9 cellular contexts compared by ENCODE assay signal in the genomic region with DNA sequence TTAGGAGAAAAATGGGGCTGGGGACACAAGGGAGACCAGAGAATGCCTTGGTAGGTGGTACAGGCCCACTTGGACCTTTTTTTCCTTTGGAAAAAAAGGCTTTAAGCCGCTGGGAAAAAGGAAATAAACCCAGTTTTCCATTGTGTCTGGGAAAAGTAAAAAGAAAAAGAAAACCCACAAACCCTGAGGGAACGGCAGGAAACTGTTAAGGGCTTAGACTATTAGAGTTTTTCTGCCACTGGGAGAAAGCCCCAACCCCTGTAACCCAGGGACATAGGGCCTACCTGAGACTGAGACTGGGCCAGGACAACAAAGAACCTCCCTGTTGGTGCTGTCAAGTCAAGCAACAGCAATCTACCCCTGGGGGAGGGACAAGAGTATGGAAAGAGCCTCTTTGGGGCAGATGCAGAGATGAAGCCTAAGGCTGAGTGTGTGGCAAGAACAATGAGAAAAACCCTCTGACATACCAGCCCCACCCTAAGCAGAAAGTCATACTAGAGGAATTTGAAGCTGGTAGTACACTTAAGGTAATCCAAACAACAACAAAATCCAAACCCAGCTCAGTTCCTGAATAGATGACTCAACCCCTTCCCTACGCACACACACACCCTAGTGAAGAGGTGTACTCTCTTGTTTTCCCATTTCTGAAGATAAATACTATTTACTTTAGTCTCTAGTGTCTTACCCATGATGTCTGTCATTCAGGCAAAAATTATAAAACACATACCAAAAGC. TPM values are rescaled to one million over a fixed set of nuclear protein-coding genes. Genes with fewer than 3 reads are reported as not detected.
DNase-seq lines count a peak whose midpoint lies in the region; ATAC-seq and TF ChIP-seq lines count a peak whose summit lies in the region.
"Had no signal": no experiment of that assay in that cellular context is flagged by ENCODE, and none has a peak within 500 bp of the region (broad histone marks: within the 10 kb centered on the region; RNA-seq: fewer than 3 reads in every experiment).

No MANE protein-coding gene starts in this region.

- POLR2A ChIA-PET in Panc1 (lab: Charles Lee), result interaction anchor here (0.6 kb wide), 1 partner anchor 371 kb away, joined by 4 read pairs; no protein-coding TSS in a partner anchor

- no peaks in the 10 kb centered on the region for H3K27me3 ChIP-seq in Panc1 (ENCODE audit: control insufficient read depth, insufficient read depth, low read length)
- no peaks in the 10 kb centered on the region for H3K27me3 ChIP-seq in fibroblast of lung (ENCODE audit: control insufficient read depth, insufficient read depth, low read length)

- CTCF ChIA-PET in Panc1 (lab: Charles Lee), result no interaction called here

- DNase-seq in EL (peak; percentile 96), Panc1 (ENCODE audit: low read depth, low spot score) (peak; percentile 93), fibroblast of lung (ENCODE audit: low read depth in 2 of 2) (peak; percentile 85 to 98), renal cortical epithelial cell (ENCODE audit: low read depth) (peak; percentile 100), NCI-H748 treated with DMSO at 0.1 percent for 48 hours (lab: John Stamatoyannopoulos, UW) (no peak)
- DNase-seq: NCI-H526 treated with DMSO at 0.1 percent for 48 hours had no signal

- no peak overlapping the region for H2AFZ ChIP-seq in fibroblast of lung (ENCODE audit: low read length)

- in situ Hi-C loops in Panc1 (cut with HindIII; ENCODE audit: low pct_unique_long_range_greater_than_20kb, low sequenced_read_pairs), result no loop called here

- H3K27ac ChIP-seq in Panc1 (ENCODE audit: low read length), result peak overlapping the region; percentile 19; the same call in 1 of the 2 replicates
- H3K27ac ChIP-seq in fibroblast of lung (ENCODE audit: insufficient read depth, low read length), result peak overlapping the region; percentile 68

- H3K36me3 ChIP-seq in Panc1 (ENCODE audit: control insufficient read depth, insufficient read depth, low read length), result no peaks in the 10 kb centered on the region
- no peaks in the 10 kb centered on the region for H3K36me3 ChIP-seq in fibroblast of lung (ENCODE audit: control insufficient read depth, insufficient read depth, low read length)

- peak overlapping the region; percentile 56 for H3K4me2 ChIP-seq in fibroblast of lung (ENCODE audit: extremely low read depth, insufficient read depth, low read length)

- H3K4me3 ChIP-seq in Panc1 (ENCODE audit: low read depth in 2 of 2, low read length in 2 of 2) (no peak overlapping the region), fibroblast of lung (replicated peaks in 1 of 4; ENCODE audit: control extremely low read depth in 1 of 4, insufficient read depth in 1 of 4, low read depth in 3 of 4, low read length in 4 of 4) (no peak overlapping the region)

- ATAC-seq in Panc1 (peak; percentile 96), HG02970 (IDR thresholded peaks at IDR 0.05; ENCODE audit: low FRiP score, unreplicated experiment) (no peak), GM18907 (IDR thresholded peaks at IDR 0.05; ENCODE audit: unreplicated experiment) (no peak), HG02938 (IDR thresholded peaks at IDR 0.05; ENCODE audit: unreplicated experiment) (no peak)

- TF ChIP-seq CTCF in Panc1 (IDR thresholded peaks at IDR 0.05) (no peak), fibroblast of lung (conservative IDR thresholded peaks at IDR 0.05 in 1 of 2, IDR thresholded peaks at IDR 0.05 in 1 of 2; ENCODE audit: low read depth in 1 of 2, low read length in 2 of 2) (no peak)

- H3K4me1 ChIP-seq in Panc1 (ENCODE audit: control insufficient read depth, insufficient read depth, low read length), result peaks cover 7% of the 10 kb centered on the region; the same call in 1 of the 2 replicates
- H3K4me1 ChIP-seq in fibroblast of lung (ENCODE audit: control insufficient read depth, extremely low read depth, insufficient read depth, low read length), result peaks cover 17% of the 10 kb centered on the region

- no peaks in the 10 kb centered on the region for H4K20me1 ChIP-seq in fibroblast of lung (ENCODE audit: control insufficient read depth, extremely low read depth, insufficient read depth, low read length)

- no peaks in the 10 kb centered on the region for H3K79me2 ChIP-seq in fibroblast of lung (ENCODE audit: control insufficient read depth, insufficient read depth, low read length)

- no peak overlapping the region for H3K9ac ChIP-seq in fibroblast of lung (ENCODE audit: insufficient read depth, low read length)

- BruUV-seq in Panc1 (replicated peaks; lab: Mats Ljungman, UMichigan), result no TSS peak

- intact Hi-C loops in Panc1 (cut with micrococcal nuclease; ENCODE audit: unreplicated experiment), result no loop called here

- H3K9me3 ChIP-seq in Panc1 (ENCODE audit: control insufficient read depth, insufficient read depth, low read depth, low read length) (no peaks in the 10 kb centered on the region), fibroblast of lung (ENCODE audit: control insufficient read depth, insufficient read depth, low read depth, low read length) (no peaks in the 10 kb centered on the region)

RNA-seq across cellular contexts. Expression of gene ATF1, which starts 22.8 kb away (rescaled TPM):
- total RNA-seq in Panc1 (2021; ENCODE audit: unreplicated experiment) (52.2 TPM), fibroblast of lung (36.0 and 44.8 TPM in 2 replicates), renal cortical epithelial cell (17.0 and 25.3 TPM in 2 replicates)
- polyA plus RNA-seq in Panc1 (2012; ENCODE audit: insufficient read length), result 39.2 TPM
- polyA plus RNA-seq in fibroblast of lung, result 40.6 and 41.7 TPM in 2 replicates
- polyA plus RNA-seq in fibroblast of lung (2012), result 21.5 and 26.8 TPM in 2 replicates
- polyA minus RNA-seq in fibroblast of lung (ENCODE audit: low replicate concordance), result 8.9 and 26.6 TPM in 2 replicates

RNA-seq across cellular contexts. Expression of gene TMPRSS12, which starts 56.1 kb away (rescaled TPM):
- total RNA-seq in Panc1 (2021; ENCODE audit: unreplicated experiment) (not detected), fibroblast of lung (not detected in 2 replicates), renal cortical epithelial cell (not detected in 2 replicates)
- polyA plus RNA-seq in Panc1 (2012; ENCODE audit: insufficient read length), result not detected
- not detected in 2 replicates for polyA plus RNA-seq in fibroblast of lung
- polyA plus RNA-seq in fibroblast of lung (2012), result not detected in 2 replicates
- not detected in 2 replicates for polyA minus RNA-seq in fibroblast of lung (ENCODE audit: low replicate concordance)
